ENCODE assay signal across 19 cellular contexts in the genomic region with DNA sequence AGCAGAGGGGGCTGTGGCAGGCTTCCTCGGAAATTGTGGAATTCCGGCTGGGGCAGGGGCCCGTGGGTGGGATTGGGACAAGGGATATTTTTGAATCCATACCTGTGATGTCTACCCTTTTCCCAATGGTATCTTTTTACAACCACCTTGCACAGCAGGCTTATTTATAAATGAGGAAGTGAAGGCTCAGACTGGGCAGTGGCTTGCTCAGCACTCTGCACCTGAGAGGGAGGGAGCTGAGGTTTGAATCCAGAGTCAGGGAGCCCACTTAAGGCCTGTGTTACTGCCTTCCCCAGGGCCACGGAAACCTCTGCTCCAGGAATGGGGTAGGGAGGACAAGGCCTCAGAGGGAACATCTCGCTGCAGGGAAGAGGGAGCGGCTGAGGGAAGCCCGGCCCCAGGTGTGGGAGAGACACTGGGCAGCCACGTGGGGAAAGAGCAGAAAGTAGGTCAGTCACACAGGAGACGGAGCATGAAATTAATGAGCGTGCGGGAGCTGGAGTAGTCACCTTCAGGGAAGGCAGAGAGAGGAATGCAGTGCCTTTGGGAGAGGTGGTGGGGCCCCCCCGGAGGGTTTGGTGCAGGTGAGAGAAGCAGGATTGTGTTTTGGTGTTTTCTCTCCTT. TPM values are rescaled to one million over a fixed set of nuclear protein-coding genes. Genes with fewer than 3 reads are reported as not detected.
DNase-seq lines count a peak whose midpoint lies in the region; ATAC-seq lines count a peak whose summit lies in the region.
"Had no signal": no experiment of that assay in that cellular context is flagged by ENCODE, and none has a peak within 500 bp of the region (broad histone marks: within the 10 kb centered on the region; RNA-seq: fewer than 3 reads in every experiment).

No MANE protein-coding gene starts in this region.

- H3K4me1 ChIP-seq in effector memory CD4-positive, alpha-beta T cell (ENCODE audit: control insufficient read depth, insufficient read depth, low read length, poor library complexity, severe bottlenecking), result no peaks in the 10 kb centered on the region

- H3K36me3 Mint-ChIP-seq in T-helper 17 cell (ENCODE audit: low read depth), result peaks cover 7% of the 10 kb centered on the region

- no peaks in the 10 kb centered on the region for H3K9me3 ChIP-seq in T-helper 17 cell (ENCODE audit: control insufficient read depth, low read length, poor library complexity, severe bottlenecking)
- no peaks in the 10 kb centered on the region for H3K9me3 ChIP-seq in effector memory CD4-positive, alpha-beta T cell (ENCODE audit: control insufficient read depth, low read length)

- H3K4me3 Mint-ChIP-seq in T-helper 17 cell, result no peak overlapping the region
- H3K4me3 Mint-ChIP-seq: activated T-cell treated with anti-CD3 and anti-CD28 coated beads, Interleukin-2, amount 50 U/mL, for 72 hours had no signal

- H3K27ac Mint-ChIP-seq in T-helper 17 cell, result peak overlapping the region; percentile 72
- H3K27ac Mint-ChIP-seq: activated T-cell treated with anti-CD3 and anti-CD28 coated beads, Interleukin-2, amount 50 U/mL, for 72 hours had no signal

- H3K36me3 ChIP-seq in effector memory CD4-positive, alpha-beta T cell (ENCODE audit: control insufficient read depth, insufficient read depth, low read length), result no peaks in the 10 kb centered on the region
- H3K36me3 ChIP-seq: cardiac muscle cell had no signal

- peaks cover 72% of the 10 kb centered on the region for H3K27me3 Mint-ChIP-seq in T-helper 17 cell

- H3K4me3 ChIP-seq in effector memory CD4-positive, alpha-beta T cell (ENCODE audit: insufficient read depth, low read depth, low read length, poor library complexity, severe bottlenecking), result no peak overlapping the region
- H3K4me3 ChIP-seq: cardiac muscle cell had no signal

- peak; percentile 30 for DNase-seq in CD1c-positive myeloid dendritic cell (ENCODE audit: extremely low spot score)
- peak; percentile 29 for DNase-seq in MV-4-11 (lab: John Stamatoyannopoulos, UW)
- no peak for DNase-seq in T-helper 17 cell
- peak; percentile 72 for DNase-seq in kidney tubule cell (ENCODE audit: low spot score)
- DNase-seq in NCI-H82 treated with DMSO at 0.1 percent for 48 hours (lab: John Stamatoyannopoulos, UW; ENCODE audit: unreplicated experiment), result no peak
- DNase-seq in NCI-H446 (lab: John Stamatoyannopoulos, UW), result no peak
- no peak for DNase-seq in DMS153 (lab: John Stamatoyannopoulos, UW)
- no peak for DNase-seq in effector memory CD4-positive, alpha-beta T cell
- DNase-seq: activated CD4-positive, alpha-beta T cell treated with anti-CD3 and anti-CD28 coated beads, Interleukin-2, amount 50 U/mL, for 4 hours; activated T-cell treated with anti-CD3 and anti-CD28 coated beads, Interleukin-2, amount 50 U/mL, for 72 hours; effector CD8-positive, alpha-beta T cell; GF-D8; mammary epithelial cell; NCI-H146; Right ventricle myocardium superior; stimulated activated CD4-positive, alpha-beta T cell treated with anti-CD3 and anti-CD28 coated beads, Interleukin-2, amount 100 ng/mL, for 24 hours; T-helper 9 cell had no signal

- no peak for ATAC-seq in T-helper 17 cell
- ATAC-seq: activated T-cell treated with anti-CD3 and anti-CD28 coated beads, Interleukin-2, amount 50 U/mL, for 72 hours; sciatic nerve had no signal

- no peak overlapping the region for H3K27ac ChIP-seq in effector memory CD4-positive, alpha-beta T cell (ENCODE audit: insufficient read depth, low read length, poor library complexity, severe bottlenecking)
- H3K27ac ChIP-seq: cardiac muscle cell had no signal

- H3K27me3 ChIP-seq in effector memory CD4-positive, alpha-beta T cell (replicated peaks; ENCODE audit: control insufficient read depth, insufficient read depth, low read length, poor library complexity, severe bottlenecking), result peaks cover 5% of the 10 kb centered on the region

- H3K4me1 Mint-ChIP-seq in T-helper 17 cell, result no peaks in the 10 kb centered on the region

RNA-seq across cellular contexts. Expression of gene SCMH1, which starts 35.4 kb away (rescaled TPM):
- total RNA-seq in T-helper 17 cell, result 10 to 100 TPM; 18.6 to 19.4 TPM

Comparison
In these comparisons a context has a peak if more than half of its experiments do, and no peak if none do; other contexts are left out.
1. DNase-seq: peak in CD1c-positive myeloid dendritic cell (single experiment), MV-4-11 (single experiment) and kidney tubule cell (single experiment); none in T-helper 17 cell (0 of 3), NCI-H82 treated with DMSO at 0.1 percent for 48 hours (single experiment), NCI-H446 (0 of 2), DMS153 (single experiment) and effector memory CD4-positive, alpha-beta T cell (0 of 3).